ENCODE assay signal across 21 cellular contexts in the genomic region with DNA sequence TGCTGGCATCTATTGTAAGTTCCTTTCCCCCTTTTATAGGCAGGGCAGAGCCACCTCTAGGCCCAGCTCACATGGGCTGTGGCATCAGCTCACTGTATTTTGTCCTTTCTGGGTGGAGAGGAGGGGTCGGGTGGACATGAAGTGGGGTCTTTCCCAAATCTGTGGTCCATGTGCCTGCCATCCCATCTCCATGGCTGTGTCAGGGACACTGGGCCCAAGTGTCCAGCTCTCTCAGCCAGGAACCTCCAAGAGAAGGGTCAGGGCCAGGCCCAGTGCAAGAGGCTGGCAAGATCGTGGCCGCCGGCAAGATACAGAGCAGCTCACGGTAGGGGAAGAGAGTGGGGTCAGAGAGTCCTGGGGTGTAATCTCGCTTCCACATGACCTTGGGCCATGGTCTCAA.
DNase-seq lines count a peak whose midpoint lies in the region; TF ChIP-seq lines count a peak whose summit lies in the region.
"Had no signal": no experiment of that assay in that cellular context is flagged by ENCODE, and none has a peak within 500 bp of the region (broad histone marks: within the 10 kb centered on the region; RNA-seq: fewer than 3 reads in every experiment).

No MANE protein-coding gene starts in this region.

- H2BK15ac ChIP-seq in neuronal stem cell (ENCODE audit: low read length), result peak overlapping the region; percentile 68

- BruUV-seq in Calu3 (replicated peaks; lab: Mats Ljungman, UMichigan), result no TSS peak

- H3K79me1 ChIP-seq in neuronal stem cell (ENCODE audit: low read depth, low read length), result no peaks in the 10 kb centered on the region

- no peak overlapping the region for H4K8ac ChIP-seq in neuronal stem cell (ENCODE audit: low read depth, low read length)

- no peak for TF ChIP-seq POLR2A in stomach (IDR thresholded peaks at IDR 0.05)

- H2BK5ac ChIP-seq in neuronal stem cell (ENCODE audit: low read length), result no peak overlapping the region

- no peak overlapping the region for H3K27ac Mint-ChIP-seq in Calu3 (ENCODE audit: unreplicated experiment)
- H3K27ac Mint-ChIP-seq: CD14-positive monocyte; CD4-positive, alpha-beta T cell; CD8-positive, alpha-beta memory T cell had no signal

- TF ChIP-seq CTCF in VCaP (conservative IDR thresholded peaks at IDR 0.05) (no peak), stomach (IDR thresholded peaks at IDR 0.05) (no peak), Calu3 (IDR thresholded peaks at IDR 0.05; ENCODE audit: unreplicated experiment) (no peak)

- no peaks in the 10 kb centered on the region for H3K4me1 Mint-ChIP-seq in Calu3 (ENCODE audit: low read depth, unreplicated experiment)
- H3K4me1 Mint-ChIP-seq: CD14-positive monocyte; CD8-positive, alpha-beta memory T cell had no signal

- no peak overlapping the region for H3K4me3 Mint-ChIP-seq in Calu3 (ENCODE audit: low read depth, unreplicated experiment)
- H3K4me3 Mint-ChIP-seq: CD14-positive monocyte; CD4-positive, alpha-beta T cell; CD8-positive, alpha-beta memory T cell had no signal

- H3K9ac ChIP-seq in neuronal stem cell (ENCODE audit: low read depth, low read length, poor library complexity), result no peak overlapping the region
- H3K9ac ChIP-seq: BLaER1 treated with 17β-estradiol and CSF1 and Interleukin-3, amounts not matched to agents 10 nM and 100 nM; GM23248 had no signal

- no peak for TF ChIP-seq EP300 in stomach (IDR thresholded peaks at IDR 0.05)

- H3K36me3 ChIP-seq in neuronal stem cell (replicated peaks in 1 of 2; ENCODE audit: control insufficient read depth in 2 of 2, insufficient read depth in 2 of 2, low read length in 2 of 2) (peaks cover 0 to 6% of the 10 kb centered on the region in 2 donors), stomach (peaks cover 0 to 8% (median 0%) of the 10 kb centered on the region in 4 donors)
- H3K36me3 ChIP-seq: BE2C had no signal

- no CpG with 5 or more reads among the region's 6 CpGs for WGBS in neuronal stem cell (ENCODE audit: extremely low coverage in 2 of 2, insufficient read length in 2 of 2, insufficient replicate concordance in 1 of 2), 2 donors
- WGBS in stomach, 5 donors, result 85 to 98% (median 95%) methylated on average over 6 of the region's 6 CpGs

- intact Hi-C loops in stomach (cut with DNase I; ENCODE audit: low total_unique reads), result no loop called here
- intact Hi-C loops in Calu3 (cut with micrococcal nuclease; ENCODE audit: unreplicated experiment), result no loop called here

- CTCF ChIA-PET in Calu3 (lab: Charles Lee), result no interaction called here

- H3K9me3 ChIP-seq in neuronal stem cell (replicated peaks in 1 of 2; ENCODE audit: control insufficient read depth in 2 of 2, insufficient read depth in 1 of 2, low read depth in 1 of 2, low read length in 2 of 2) (peaks cover 0 to 4% of the 10 kb centered on the region in 2 donors), stomach (no peaks in the 10 kb centered on the region)
- H3K9me3 ChIP-seq: A549, BE2C had no signal

- no peak overlapping the region for H3K14ac ChIP-seq in neuronal stem cell (ENCODE audit: low read length)

- no peaks in the 10 kb centered on the region for H3K9me3 Mint-ChIP-seq in Calu3 (ENCODE audit: low read depth, unreplicated experiment)
- H3K9me3 Mint-ChIP-seq: CD4-positive, alpha-beta T cell; CD8-positive, alpha-beta memory T cell had no signal

- H3K27me3 Mint-ChIP-seq in Calu3 (ENCODE audit: unreplicated experiment), result peaks cover 16% of the 10 kb centered on the region

- H3K27ac ChIP-seq in VCaP, result peak overlapping the region; percentile 3; the same call in 1 of the 2 replicates
- no peak overlapping the region for H3K27ac ChIP-seq in neuronal stem cell (replicated peaks; ENCODE audit: low read length)
- no peak overlapping the region for H3K27ac ChIP-seq in stomach
- H3K27ac ChIP-seq: A549; BLaER1 treated with 17β-estradiol and CSF1 and Interleukin-3, amounts not matched to agents 10 nM and 100 nM; GM23248 had no signal

- peak overlapping the region; percentile 19 for H3K18ac ChIP-seq in neuronal stem cell (ENCODE audit: low read length)

- H3K4me1 ChIP-seq in neuronal stem cell (ENCODE audit: control insufficient read depth in 2 of 2, insufficient read depth in 1 of 2, low read depth in 1 of 2, low read length in 2 of 2) (peaks cover 0 to 12% of the 10 kb centered on the region in 2 donors), stomach (no peaks in the 10 kb centered on the region)
- H3K4me1 ChIP-seq: A549, BE2C had no signal

- no peak overlapping the region for H4K91ac ChIP-seq in neuronal stem cell (ENCODE audit: low read depth, low read length, poor library complexity)

- H3K36me3 Mint-ChIP-seq in Calu3 (ENCODE audit: insufficient read depth, unreplicated experiment), result no peaks in the 10 kb centered on the region
- H3K36me3 Mint-ChIP-seq: CD14-positive monocyte; CD8-positive, alpha-beta memory T cell had no signal

- H3K4me3 ChIP-seq in neuronal stem cell (ENCODE audit: low read length in 2 of 2), result no peak overlapping the region
- H3K4me3 ChIP-seq in stomach, result no peak overlapping the region
- H3K4me3 ChIP-seq: A549; BLaER1 treated with 17β-estradiol and CSF1 and Interleukin-3, amounts not matched to agents 10 nM and 100 nM; GM23248 had no signal

- peak; percentile 20 for DNase-seq in D341Med (ENCODE audit: low spot score)
- DNase-seq in neuronal stem cell (ENCODE audit: low spot score), result no peak
- DNase-seq in stomach, result peak; percentile 7
- DNase-seq in ureter (ENCODE audit: low spot score), result no peak
- no peak for DNase-seq in HUDEP-2 (lab: John Stamatoyannopoulos, UW; ENCODE audit: unreplicated experiment in 76 of 76)
- DNase-seq in Calu3, result no peak
- DNase-seq: 8988T; ACHN; AML-193; BE2C; CD4-positive, alpha-beta T cell; CD8-positive, alpha-beta memory T cell; DMS153; DND-41; GM23248; H7; HCEC 1CT had no signal

- no peak overlapping the region for H3K4me2 ChIP-seq in neuronal stem cell (ENCODE audit: insufficient read depth, low read length, poor library complexity, severe bottlenecking)
- H3K4me2 ChIP-seq: A549; BLaER1 treated with 17β-estradiol and CSF1 and Interleukin-3, amounts not matched to agents 10 nM and 100 nM had no signal

- H3K27me3 ChIP-seq in neuronal stem cell (ENCODE audit: control insufficient read depth in 3 of 3, insufficient read depth in 3 of 3, low read depth in 1 of 3, low read length in 3 of 3) (no peaks in the 10 kb centered on the region), stomach (no peaks in the 10 kb centered on the region)
- H3K27me3 ChIP-seq: BE2C had no signal

- no peak overlapping the region for H2BK120ac ChIP-seq in neuronal stem cell (ENCODE audit: low read depth, low read length)

- H3K4ac ChIP-seq in neuronal stem cell (ENCODE audit: low read length), result no peak overlapping the region

- no peak overlapping the region for H2BK12ac ChIP-seq in neuronal stem cell (ENCODE audit: low read length)

- no peak overlapping the region for H2AFZ ChIP-seq in neuronal stem cell (ENCODE audit: low read length)
- H2AFZ ChIP-seq: GM23248 had no signal

- peak overlapping the region; percentile 61 for H2AK5ac ChIP-seq in neuronal stem cell (ENCODE audit: low read depth, low read length)

- H3K23ac ChIP-seq in neuronal stem cell (ENCODE audit: low read depth, low read length, poor library complexity), result no peak overlapping the region

Comparison
In these comparisons a context has a peak if more than half of its experiments do, and no peak if none do; other contexts are left out.
1. DNase-seq: peak in D341Med (single experiment) and stomach (single experiment); none in neuronal stem cell (single experiment), ureter (single experiment), HUDEP-2 (0 of 76) and Calu3 (single experiment).